ENCODE assay signal across 19 cellular contexts in genomic region chr5:102798103-102798502, GRCh38.
"Had no signal": no experiment of that assay in that cellular context is flagged by ENCODE, and none has a peak within 500 bp of the region (broad histone marks: within the 10 kb centered on the region; RNA-seq: fewer than 3 reads in every experiment).

No MANE protein-coding gene starts in this region.

- H3K9me3 ChIP-seq: suprapubic skin, transverse colon, vagina had no signal

- H3K4me3 ChIP-seq: coronary artery, suprapubic skin, transverse colon, vagina had no signal

- H3K27me3 ChIP-seq: brain microvascular endothelial cell, suprapubic skin, transverse colon, vagina had no signal

- H3K27ac ChIP-seq: brain microvascular endothelial cell, coronary artery, suprapubic skin, transverse colon, vagina had no signal

- ATAC-seq: activated T-helper 17 cell treated with anti-CD3 and anti-CD28 coated beads, Interleukin-2, amount 50 U/mL, for 72 hours; right cardiac atrium; stimulated activated naive CD8-positive, alpha-beta T cell treated with anti-CD3 and anti-CD28 coated beads, Interleukin-15, amount 100 ng/mL, for 72 hours had no signal

- DNase-seq: activated B cell treated with CpG ODN at 0.5 μM for 24 hours; activated CD4-positive, alpha-beta memory T cell treated with anti-CD3 and anti-CD28 coated beads for 36 hours; activated CD4-positive, alpha-beta T cell treated with anti-CD3 and anti-CD28 coated beads for 4 hours; activated naive CD4-positive, alpha-beta T cell; activated T-cell treated with anti-CD3 and anti-CD28 coated beads for 4 hours; anterior cingulate cortex; brain microvascular endothelial cell; foreskin melanocyte; right cardiac atrium; small intestine; stimulated activated CD4-positive, alpha-beta T cell treated with anti-CD3 and anti-CD28 coated beads, Interleukin-15, amount 100 ng/mL, for 24 hours; stimulated activated CD4-positive, alpha-beta T cell treated with anti-CD3 and anti-CD28 coated beads, Interleukin-2, amount 100 ng/mL, for 48 hours; stimulated activated naive CD8-positive, alpha-beta T cell treated with anti-CD3 and anti-CD28 coated beads, Interleukin-15, amount 100 ng/mL, for 72 hours; T-helper 9 cell; transverse colon had no signal

- H3K36me3 ChIP-seq: brain microvascular endothelial cell, suprapubic skin, transverse colon, vagina had no signal
